In the genomic region with DNA sequence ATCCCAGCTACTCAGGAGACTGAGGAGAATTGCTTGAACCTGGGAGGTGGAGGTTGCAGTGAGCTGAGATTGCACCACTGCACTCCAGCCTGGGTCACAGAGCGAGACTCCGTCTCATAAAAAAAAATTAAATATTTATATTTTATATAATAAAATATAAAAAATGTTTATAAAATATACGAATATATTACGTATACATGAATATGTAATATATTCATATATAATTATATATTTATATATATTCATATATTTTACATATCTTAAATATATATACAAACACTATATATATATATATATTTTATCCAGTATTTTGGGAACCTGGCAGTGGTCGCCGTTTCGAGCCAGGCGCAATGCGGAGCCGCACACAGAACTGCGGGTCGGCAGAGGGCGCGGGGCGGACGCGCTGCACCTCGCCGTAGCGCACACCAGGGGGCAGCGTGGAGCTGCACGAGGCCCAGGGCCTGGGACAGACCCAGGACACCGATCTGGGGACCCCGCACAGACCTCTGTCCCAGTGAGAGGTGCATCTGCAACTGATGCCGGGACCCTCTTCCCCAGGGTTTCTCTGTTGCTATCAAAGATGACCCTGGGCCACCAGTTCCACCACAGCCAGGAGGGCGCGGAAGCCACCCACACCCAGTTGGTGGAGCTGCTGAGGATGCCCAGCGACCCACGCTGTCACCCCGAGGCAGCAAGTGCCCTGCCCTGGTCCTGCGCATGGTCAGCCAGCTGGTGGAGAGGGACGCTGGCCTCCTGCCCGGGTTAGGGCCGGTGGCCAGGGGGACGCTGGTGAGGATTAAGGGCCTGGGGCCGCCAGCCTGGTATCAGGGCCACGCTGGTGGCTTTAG, we compare ENCODE assay signal across 8 cellular contexts. TPM values are rescaled to one million over a fixed set of nuclear protein-coding genes. Genes with fewer than 3 reads are reported as not detected.
DNase-seq lines count a peak whose midpoint lies in the region; ATAC-seq, FAIRE-seq and TF ChIP-seq lines count a peak whose summit lies in the region.

No MANE protein-coding gene starts in this region.

- no peak overlapping the region for H3K4me3 Mint-ChIP-seq in activated T-cell treated with anti-CD3 and anti-CD28 coated beads, Interleukin-2, amount 50 U/mL, for 4 hours

- FAIRE-seq in pancreas (lab: Jason Lieb, UNC) = no peak

- WGBS in pancreas, 2 donors = 30 to 33% methylated on average over 37 of the region's 37 CpGs

- no peaks in the 10 kb centered on the region for H3K36me3 Mint-ChIP-seq in activated T-cell treated with anti-CD3 and anti-CD28 coated beads, Interleukin-2, amount 50 U/mL, for 4 hours (ENCODE audit: insufficient read depth)

- no peaks in the 10 kb centered on the region for H3K27me3 ChIP-seq in pancreas

- no peak overlapping the region for H3K27ac ChIP-seq in pancreas

- peaks cover 4% of the 10 kb centered on the region for H3K4me1 Mint-ChIP-seq in activated T-cell treated with anti-CD3 and anti-CD28 coated beads, Interleukin-2, amount 50 U/mL, for 4 hours (ENCODE audit: low read depth)

- H3K36me3 ChIP-seq in pancreas = no peaks in the 10 kb centered on the region

- H3K4me3 ChIP-seq in fibroblast of the aortic adventitia (ENCODE audit: low read depth, low read length) (no peak overlapping the region), pancreas (no peak overlapping the region)

- H3K4me1 ChIP-seq in pancreas = no peaks in the 10 kb centered on the region

- TF ChIP-seq CTCF in fibroblast of the aortic adventitia (IDR thresholded peaks at IDR 0.05; ENCODE audit: insufficient read depth, low read length) (peak; percentile 87), pancreas (IDR thresholded peaks at IDR 0.05) (peak; percentile 62 to 81 (median 76))

- DNase-seq in COLO668 (lab: John Stamatoyannopoulos, UW; ENCODE audit: unreplicated experiment) (peak; percentile 59), NCI-H460 (ENCODE audit: extremely low read depth, low read depth) (peak; percentile 41), fibroblast of the aortic adventitia (ENCODE audit: low read depth) (peak; percentile 37), pancreas (peak in 4 of 6 donors; percentile 59 to 86 (median 68))
- DNase-seq in activated T-cell treated with anti-CD3 and anti-CD28 coated beads, Interleukin-2, amount 50 U/mL, for 4 hours = peak; percentile 57

- H3K9me3 ChIP-seq in pancreas = no peaks in the 10 kb centered on the region

- intact Hi-C loops in pancreas (cut with DNase I) = loop anchor here in 1 of 3 donors (5.0 kb wide), 1 partner anchor 284 kb away; no protein-coding TSS in a partner anchor

- H3K27me3 Mint-ChIP-seq in activated T-cell treated with anti-CD3 and anti-CD28 coated beads, Interleukin-2, amount 50 U/mL, for 4 hours (ENCODE audit: low read depth) = no peaks in the 10 kb centered on the region

- ATAC-seq in GM21360 (IDR thresholded peaks at IDR 0.05; ENCODE audit: unreplicated experiment) (peak; percentile 72), pancreas (peak; percentile 68 to 93 (median 86)), HG02759 (IDR thresholded peaks at IDR 0.05; ENCODE audit: unreplicated experiment) (no peak), HG03521 (IDR thresholded peaks at IDR 0.05; ENCODE audit: unreplicated experiment) (no peak)
- peak; percentile 85 to 88 for ATAC-seq in activated T-cell treated with anti-CD3 and anti-CD28 coated beads, Interleukin-2, amount 50 U/mL, for 4 hours

- H3K9me3 Mint-ChIP-seq in activated T-cell treated with anti-CD3 and anti-CD28 coated beads, Interleukin-2, amount 50 U/mL, for 4 hours = no peaks in the 10 kb centered on the region

RNA-seq across cellular contexts. Expression of a gene that starts 22.7 kb away (rescaled TPM):
- total RNA-seq in NCI-H460 (2014; rRNA removed; shearing (Covaris generic)) = 12.9 and 14.0 TPM in 2 replicates
- polyA plus RNA-seq in NCI-H460 (2014; cell fraction: nucleus; rRNA removed) = 92.0 and 95.7 TPM in 2 replicates
- total RNA-seq in activated T-cell treated with anti-CD3 and anti-CD28 coated beads, Interleukin-2, amount 50 U/mL, for 4 hours = 10 to 100 TPM; 81.1 to 92.3 (median 84.4) TPM
- total RNA-seq in fibroblast of the aortic adventitia (ENCODE audit: low replicate concordance) (33.9 and 35.5 TPM in 2 replicates), pancreas (10 to 100 TPM; 12.8 to 28.8 (median 16.9) TPM)
- 10 to 100 TPM; 80.5 to 81.2 TPM for polyA plus RNA-seq in pancreas

Comparison
In these comparisons a context has a peak if more than half of its experiments do, and no peak if none do; other contexts are left out.
1. ATAC-seq: peak in GM21360 (single experiment), activated T-cell treated with anti-CD3 and anti-CD28 coated beads, Interleukin-2, amount 50 U/mL, for 4 hours (2 of 2) and pancreas (4 of 4); none in HG02759 (single experiment) and HG03521 (single experiment).
2. Peak in every context shown above with its lines, with median percentiles within 50 percentile points of each other: DNase-seq.